ENCODE assay signal across 8 cellular contexts in genomic region chr14:73173092-73173735, GRCh38. TPM values are rescaled to one million over a fixed set of nuclear protein-coding genes. Genes with fewer than 3 reads are reported as not detected.
DNase-seq lines count a peak whose midpoint lies in the region; ATAC-seq, FAIRE-seq and TF ChIP-seq lines count a peak whose summit lies in the region.

No MANE protein-coding gene starts in this region.

- TF ChIP-seq POLR2A in endothelial cell of umbilical vein (IDR thresholded peaks at IDR 0.05; ENCODE audit: low read depth, low read length): no peak

- peak; percentile 31 for FAIRE-seq in endothelial cell of umbilical vein (lab: Jason Lieb, UNC)

- ATAC-seq in GM18909 (IDR thresholded peaks at IDR 0.05; ENCODE audit: poor library complexity, unreplicated experiment): no peak

- no peaks in the 10 kb centered on the region for H3K9me3 ChIP-seq in BE2C
- H3K9me3 ChIP-seq in OCI-LY1 (ENCODE audit: low read length): no peaks in the 10 kb centered on the region
- no peaks in the 10 kb centered on the region for H3K9me3 ChIP-seq in endothelial cell of umbilical vein (replicated peaks; ENCODE audit: control insufficient read depth, insufficient read depth, low read length)

- H3K4me1 ChIP-seq in BE2C: no peaks in the 10 kb centered on the region
- no peaks in the 10 kb centered on the region for H3K4me1 ChIP-seq in OCI-LY1 (ENCODE audit: insufficient read depth, low read length, severe bottlenecking)
- no peaks in the 10 kb centered on the region for H3K4me1 ChIP-seq in endothelial cell of umbilical vein (ENCODE audit: control insufficient read depth, extremely low read depth, insufficient read depth, low read length)

- H2AFZ ChIP-seq in OCI-LY1 (ENCODE audit: low read length) (no peak overlapping the region), endothelial cell of umbilical vein (ENCODE audit: low read depth, low read length) (no peak overlapping the region)

- H3K27me3 ChIP-seq in BE2C (no peaks in the 10 kb centered on the region), OCI-LY1 (ENCODE audit: insufficient read depth, low read length) (no peaks in the 10 kb centered on the region), endothelial cell of umbilical vein (ENCODE audit: control insufficient read depth in 2 of 2, insufficient read depth in 2 of 2, low read length in 2 of 2) (no peaks in the 10 kb centered on the region)

- dilution Hi-C loops in endothelial cell of umbilical vein (cut with MboI; ENCODE audit: extremely low pct_ligation_motif_present, low sequenced_read_pairs): no loop called here

- POLR2A ChIA-PET in endothelial cell of umbilical vein (lab: Charles Lee): interaction anchor here (0.6 kb wide), 1 partner anchor 113 kb away, joined by 6 read pairs; no protein-coding TSS in a partner anchor
- POLR2A ChIA-PET in activated CD4-positive, alpha-beta memory T cell treated with anti-CD3 and anti-CD28 coated beads for 36 hours (lab: Charles Lee): no interaction called here

- CTCF ChIA-PET in endothelial cell of umbilical vein (lab: Charles Lee): interaction anchor here (0.6 to 2.5 kb wide), 48 partner anchors 9 to 461 kb away, joined by 3 to 96 read pairs (median 6); partner anchors contain the start of genes ACOT2 and RIOX1
- CTCF ChIA-PET in activated CD4-positive, alpha-beta memory T cell treated with anti-CD3 and anti-CD28 coated beads for 36 hours (lab: Charles Lee): interaction anchor here (0.5 to 2.3 kb wide), 15 partner anchors 9 to 777 kb away, joined by 3 to 45 read pairs (median 4); partner anchors contain the start of genes COQ6 and RIOX1

- no peaks in the 10 kb centered on the region for H3K9me2 ChIP-seq in OCI-LY1 (ENCODE audit: low read depth, low read length)

- H3K9ac ChIP-seq in OCI-LY1 (ENCODE audit: low read length) (no peak overlapping the region), endothelial cell of umbilical vein (replicated peaks; ENCODE audit: extremely low read depth, insufficient read depth, low read length) (no peak overlapping the region)

- intact Hi-C loops in endothelial cell of umbilical vein (cut with micrococcal nuclease): loop anchor here (1.0 kb wide), 4 partner anchors 97 to 460 kb away; no protein-coding TSS in a partner anchor
- intact Hi-C loops in activated CD4-positive, alpha-beta memory T cell treated with anti-CD3 and anti-CD28 coated beads for 36 hours (cut with micrococcal nuclease): loop anchor here (1.0 to 10.0 kb wide), 3 partner anchors 122 to 460 kb away; no protein-coding TSS in a partner anchor

- no peaks in the 10 kb centered on the region for H3F3A ChIP-seq in OCI-LY1 (ENCODE audit: insufficient read depth, low read length)

- H3K4me2 ChIP-seq in OCI-LY1 (ENCODE audit: low read length) (no peak overlapping the region), endothelial cell of umbilical vein (ENCODE audit: insufficient read depth, low read length) (no peak overlapping the region)

- no peaks in the 10 kb centered on the region for H3K27me3 Mint-ChIP-seq in activated CD4-positive, alpha-beta memory T cell treated with anti-CD3 and anti-CD28 coated beads for 36 hours

- no peaks in the 10 kb centered on the region for H3K9me1 ChIP-seq in endothelial cell of umbilical vein (replicated peaks; ENCODE audit: control insufficient read depth, extremely low read depth, insufficient read depth, low read length)

- TF ChIP-seq CTCF in BE2C (IDR thresholded peaks at IDR 0.05; ENCODE audit: low read depth, low read length): peak; percentile 69
- peak; percentile 23; the same call in 1 of the 2 replicates for TF ChIP-seq CTCF in GM12874 (IDR thresholded peaks at IDR 0.05; ENCODE audit: insufficient read depth, low read depth, low read length)
- TF ChIP-seq CTCF in OCI-LY1 (IDR thresholded peaks at IDR 0.05; ENCODE audit: low read length): peak; percentile 68; the same call in 1 of the 2 replicates
- TF ChIP-seq CTCF in endothelial cell of umbilical vein (IDR thresholded peaks at IDR 0.05; ENCODE audit: extremely low read depth in 1 of 2, insufficient read depth in 1 of 2, low read depth in 1 of 2, low read length in 2 of 2): peak; percentile 21 to 25

- H3K9me3 Mint-ChIP-seq in activated CD4-positive, alpha-beta memory T cell treated with anti-CD3 and anti-CD28 coated beads for 36 hours: no peaks in the 10 kb centered on the region

- H3K4me3 Mint-ChIP-seq in activated CD4-positive, alpha-beta memory T cell treated with anti-CD3 and anti-CD28 coated beads for 36 hours: no peak overlapping the region

- H3K79me2 ChIP-seq in OCI-LY1 (ENCODE audit: insufficient read depth, low read length) (no peaks in the 10 kb centered on the region), endothelial cell of umbilical vein (ENCODE audit: control insufficient read depth, insufficient read depth, low read length) (no peaks in the 10 kb centered on the region)

- peak; percentile 13 for DNase-seq in BE2C
- DNase-seq in endothelial cell of umbilical vein (ENCODE audit: low read depth, low spot score): peak; percentile 73
- peak; percentile 72 for DNase-seq in pons (ENCODE audit: low spot score)
- DNase-seq in activated CD4-positive, alpha-beta memory T cell treated with anti-CD3 and anti-CD28 coated beads for 36 hours: no peak
- no peak for DNase-seq in NK-92 (lab: John Stamatoyannopoulos, UW; ENCODE audit: unreplicated experiment)

- no peak overlapping the region for H3K27ac Mint-ChIP-seq in activated CD4-positive, alpha-beta memory T cell treated with anti-CD3 and anti-CD28 coated beads for 36 hours

- H4K20me1 ChIP-seq in OCI-LY1 (ENCODE audit: insufficient read depth, low read length) (no peaks in the 10 kb centered on the region), endothelial cell of umbilical vein (replicated peaks; ENCODE audit: control insufficient read depth, extremely low read depth, insufficient read depth, low read length) (no peaks in the 10 kb centered on the region)

- peaks cover 45% of the 10 kb centered on the region for H3K36me3 Mint-ChIP-seq in activated CD4-positive, alpha-beta memory T cell treated with anti-CD3 and anti-CD28 coated beads for 36 hours

- H3K36me3 ChIP-seq in BE2C (peaks cover 14% of the 10 kb centered on the region), OCI-LY1 (ENCODE audit: insufficient read depth, low read length) (peaks cover 64% of the 10 kb centered on the region), endothelial cell of umbilical vein (ENCODE audit: control insufficient read depth in 2 of 2, extremely low read depth in 1 of 2, insufficient read depth in 2 of 2, low read length in 2 of 2) (peaks cover 14 to 21% of the 10 kb centered on the region in 2 experiments)

- BruUV-seq in endothelial cell of umbilical vein (replicated peaks; lab: Mats Ljungman, UMichigan): no TSS peak

- no peaks in the 10 kb centered on the region for H3K4me1 Mint-ChIP-seq in activated CD4-positive, alpha-beta memory T cell treated with anti-CD3 and anti-CD28 coated beads for 36 hours (ENCODE audit: low read depth)

- H3K27ac ChIP-seq in OCI-LY1 (ENCODE audit: low read depth, low read length, poor library complexity, severe bottlenecking): no peak overlapping the region
- no peak overlapping the region for H3K27ac ChIP-seq in endothelial cell of umbilical vein (ENCODE audit: insufficient read depth, low read depth, low read length)

- H3K4me3 ChIP-seq in BE2C (ENCODE audit: low read depth, low read length) (no peak overlapping the region), OCI-LY1 (ENCODE audit: low read depth, low read length, poor library complexity, severe bottlenecking) (no peak overlapping the region), endothelial cell of umbilical vein (replicated peaks in 1 of 3; ENCODE audit: insufficient read depth in 1 of 3, low read depth in 1 of 3, low read length in 3 of 3) (no peak overlapping the region)

TF ChIP-seq in endothelial cell of umbilical vein, 7 proteins besides CTCF, POLR2A, EP300 and RAD21:
- TF ChIP-seq GATA2 (IDR thresholded peaks at IDR 0.05; ENCODE audit: insufficient read depth, insufficient read length, low read depth, low read length) (no peak), POLR2AphosphoS5 (IDR thresholded peaks at IDR 0.05; ENCODE audit: insufficient read depth, low read depth, low read length) (no peak), MYC (IDR thresholded peaks at IDR 0.05; ENCODE audit: low read depth, low read length) (no peak), JUN (IDR thresholded peaks at IDR 0.05; ENCODE audit: borderline replicate concordance, insufficient read depth, insufficient read length, low read depth) (no peak), EZH2 (IDR thresholded peaks at IDR 0.05; ENCODE audit: borderline replicate concordance, low read depth, low read length, severe bottlenecking) (no peak), MAX (IDR thresholded peaks at IDR 0.05; ENCODE audit: insufficient read depth, insufficient read length) (no peak), FOS (IDR thresholded peaks at IDR 0.05; ENCODE audit: borderline replicate concordance, insufficient read depth, low read length) (no peak)

RNA-seq across cellular contexts. Expression of gene PSEN1, which starts 36.9 kb away (rescaled TPM):
- 13.4 TPM for polyA plus RNA-seq in BE2C (2012; ENCODE audit: insufficient read depth, insufficient read length, low read depth)
- total RNA-seq in endothelial cell of umbilical vein: 36.8 and 40.2 TPM in 2 replicates
- polyA plus RNA-seq in endothelial cell of umbilical vein: 10.6 and 16.5 TPM in 2 replicates
- 11.8 and 15.7 TPM in 2 replicates for polyA plus RNA-seq in endothelial cell of umbilical vein (2011; cell fraction: cytosol; rRNA removed)
- 24.4 and 33.2 TPM in 2 replicates for polyA plus RNA-seq in endothelial cell of umbilical vein (2011; cell fraction: nucleus; rRNA removed)
- polyA plus RNA-seq in endothelial cell of umbilical vein (2012): 34.0 and 37.9 TPM in 2 replicates
- polyA minus RNA-seq in endothelial cell of umbilical vein: 55.6 and 69.2 TPM in 2 replicates
- 19.3 TPM for polyA minus RNA-seq in endothelial cell of umbilical vein (2011; cell fraction: cytosol; rRNA and poly(A)+ RNA removed)
- 26.0 and 42.3 TPM in 2 replicates for polyA minus RNA-seq in endothelial cell of umbilical vein (2011; cell fraction: nucleus; rRNA and poly(A)+ RNA removed)
- total RNA-seq in activated CD4-positive, alpha-beta memory T cell treated with anti-CD3 and anti-CD28 coated beads for 36 hours: 10 to 100 TPM; 30.3 to 31.6 TPM

Comparison
In these comparisons a context has a peak if more than half of its experiments do, and no peak if none do; other contexts are left out.
1. DNase-seq: peak in BE2C (single experiment), endothelial cell of umbilical vein (single experiment) and pons (single experiment); none in activated CD4-positive, alpha-beta memory T cell treated with anti-CD3 and anti-CD28 coated beads for 36 hours (single experiment) and NK-92 (single experiment).
2. Peak in every context shown above with its lines, with median percentiles within 50 percentile points of each other: CTCF ChIP-seq.